ENCODE assay signal across 25 cellular contexts in the genomic region with DNA sequence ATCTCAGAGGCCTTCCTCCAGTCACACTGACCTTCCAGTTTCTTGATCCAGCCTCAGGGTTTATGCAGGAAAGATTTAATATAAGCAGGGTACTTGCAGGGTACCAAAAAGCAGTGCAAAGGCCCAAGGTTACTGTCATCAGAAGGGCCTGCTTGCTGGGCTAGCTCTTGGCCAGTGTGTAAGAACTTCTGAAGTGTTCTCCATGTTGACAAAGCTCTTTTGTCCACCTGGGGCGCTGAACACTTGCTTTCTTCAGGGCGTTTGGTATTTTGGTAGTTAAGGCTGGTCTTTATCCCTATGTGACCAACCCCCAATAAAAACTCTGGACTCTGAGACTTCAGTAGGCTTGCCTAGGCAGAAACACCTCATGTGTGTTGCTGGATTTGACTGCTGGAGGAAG.
DNase-seq lines count a peak whose midpoint lies in the region; ATAC-seq, FAIRE-seq and TF ChIP-seq lines count a peak whose summit lies in the region.
"Had no signal": no experiment of that assay in that cellular context is flagged by ENCODE, and none has a peak within 500 bp of the region (broad histone marks: within the 10 kb centered on the region; RNA-seq: fewer than 3 reads in every experiment).

No MANE protein-coding gene starts in this region.

- H3K79me2 ChIP-seq in GM23338 (replicated peaks; ENCODE audit: insufficient read depth) (no peaks in the 10 kb centered on the region), K562 (ENCODE audit: control insufficient read depth, insufficient read depth, low read length) (no peaks in the 10 kb centered on the region), PC-9 (ENCODE audit: low read depth) (no peaks in the 10 kb centered on the region)

- 0% methylated on average over 1 of the region's 2 CpGs for WGBS in K562 (ENCODE audit: insufficient coverage, low coverage, missing lambda C conversion rate)

- no peak overlapping the region for H2AFZ ChIP-seq in GM23338
- H2AFZ ChIP-seq in K562 (ENCODE audit: low read depth, low read length), result no peak overlapping the region
- H2AFZ ChIP-seq in PC-9, result no peak overlapping the region
- H2AFZ ChIP-seq: GM23248 had no signal

- H3K4me1 Mint-ChIP-seq in GM23338 (no peaks in the 10 kb centered on the region; the same call in 2 of the 3 replicates), natural killer cell (no peaks in the 10 kb centered on the region)
- H3K4me1 Mint-ChIP-seq: CD14-positive monocyte; CD4-positive, alpha-beta memory T cell had no signal

- no peak for TF ChIP-seq EP300 in K562 (IDR thresholded peaks at IDR 0.05; ENCODE audit: low read length)

- POLR2A ChIA-PET in K562 (lab: Yijun Ruan, JAX) (interaction anchor here (0.7 kb wide), 1 partner anchor 338 kb away, joined by 3 read pairs; no protein-coding TSS in a partner anchor), PC-9 (lab: Charles Lee; ENCODE audit: unreplicated experiment) (no interaction called here)

- H3K36me3 ChIP-seq in GM23338 (ENCODE audit: insufficient read depth) (no peaks in the 10 kb centered on the region), K562 (ENCODE audit: control insufficient read depth, insufficient read depth, low read length) (no peaks in the 10 kb centered on the region), lower lobe of right lung (no peaks in the 10 kb centered on the region), PC-9 (ENCODE audit: low read depth) (no peaks in the 10 kb centered on the region)
- H3K36me3 ChIP-seq: BLaER1 had no signal

- ATAC-seq in GM23338 (no peak), K562 (peak; percentile 53; the same call in 1 of the 3 replicates), lower lobe of right lung (peak; percentile 11 to 40), natural killer cell (no peak)
- ATAC-seq: GM12878 had no signal

- no peak overlapping the region for H3K4me2 ChIP-seq in GM23338
- no peak overlapping the region for H3K4me2 ChIP-seq in K562 (ENCODE audit: insufficient read depth, low read length)
- no peak overlapping the region for H3K4me2 ChIP-seq in PC-9
- H3K4me2 ChIP-seq: BLaER1 had no signal

- H4K20me1 ChIP-seq in GM23338 (replicated peaks; ENCODE audit: insufficient read depth), result no peaks in the 10 kb centered on the region
- H4K20me1 ChIP-seq in K562 (replicated peaks; ENCODE audit: control insufficient read depth, insufficient read depth, low read length), result no peaks in the 10 kb centered on the region
- H4K20me1 ChIP-seq in PC-9 (ENCODE audit: insufficient read depth), result no peaks in the 10 kb centered on the region
- H4K20me1 ChIP-seq: BLaER1 had no signal

- H3K9me3 Mint-ChIP-seq in GM23338, result no peaks in the 10 kb centered on the region
- H3K9me3 Mint-ChIP-seq in natural killer cell, result no peaks in the 10 kb centered on the region
- H3K9me3 Mint-ChIP-seq: HFFc6, IgD-negative memory B cell had no signal

- CTCF ChIA-PET in K562 (lab: Yijun Ruan, JAX; ENCODE audit: low intra/inter-chr PET ratio) (no interaction called here), PC-9 (lab: Charles Lee) (no interaction called here)

- DNase-seq in GM23338 (ENCODE audit: low spot score) (no peak), K562 (ENCODE audit: extremely low read depth in 1 of 4, low spot score in 3 of 4) (peak in 1 of 4 experiments; percentile 5), lower lobe of right lung (no peak), PC-9 (no peak), GM19240 (ENCODE audit: insufficient read length, low spot score) (no peak), NCI-H128 (lab: John Stamatoyannopoulos, UW; ENCODE audit: unreplicated experiment) (no peak), natural killer cell (no peak)
- DNase-seq: AML-193; Calu3; CD4-positive, alpha-beta memory T cell; DMS53; DND-41; EL; GM23248; HCEC 1CT; HFFc6; KG1 had no signal

- FAIRE-seq in K562 (lab: Jason Lieb, UNC), result no peak
- FAIRE-seq: A204.1, GM19239, H54, HTR-8/SVneo had no signal

- H3K9me3 ChIP-seq in K562 (replicated peaks; ENCODE audit: control insufficient read depth, insufficient read depth, low read depth, low read length) (no peaks in the 10 kb centered on the region), lower lobe of right lung (no peaks in the 10 kb centered on the region), PC-9 (ENCODE audit: insufficient read depth, low read depth) (no peaks in the 10 kb centered on the region)
- H3K9me3 ChIP-seq: BLaER1 had no signal

- H3K4me3 Mint-ChIP-seq in GM23338 (no peak overlapping the region), natural killer cell (no peak overlapping the region)
- H3K4me3 Mint-ChIP-seq: CD14-positive monocyte; CD4-positive, alpha-beta memory T cell; HFFc6; IgD-negative memory B cell had no signal

- no peak overlapping the region for H3K4me3 ChIP-seq in GM23338
- no peak overlapping the region for H3K4me3 ChIP-seq in K562
- no peak overlapping the region for H3K4me3 ChIP-seq in lower lobe of right lung
- H3K4me3 ChIP-seq in PC-9, result no peak overlapping the region
- H3K4me3 ChIP-seq: BLaER1, GM12878, GM23248 had no signal

- in situ Hi-C loops in K562 (cut with MboI), result no loop called here

- H3K27me3 ChIP-seq in GM23338 (ENCODE audit: insufficient read depth) (no peaks in the 10 kb centered on the region), K562 (ENCODE audit: control insufficient read depth in 2 of 2, insufficient read depth in 2 of 2, low read length in 2 of 2) (no peaks in the 10 kb centered on the region; a peak in 1 of 5 replicates), lower lobe of right lung (ENCODE audit: low read depth) (no peaks in the 10 kb centered on the region), PC-9 (ENCODE audit: insufficient read depth, low read depth) (no peaks in the 10 kb centered on the region)
- H3K27me3 ChIP-seq: BLaER1 had no signal

- H3F3A ChIP-seq in GM23338 (replicated peaks; ENCODE audit: low read depth) (no peaks in the 10 kb centered on the region), PC-9 (ENCODE audit: insufficient read depth, low read depth) (no peaks in the 10 kb centered on the region)

- no peak for TF ChIP-seq RAD21 in K562 (CRISPR knock-in tag; conservative IDR thresholded peaks at IDR 0.05 in 1 of 2, IDR thresholded peaks at IDR 0.05 in 1 of 2)

- no peaks in the 10 kb centered on the region for H3K4me1 ChIP-seq in GM23338 (ENCODE audit: insufficient read depth)
- H3K4me1 ChIP-seq in K562 (replicated peaks in 1 of 2; ENCODE audit: control insufficient read depth in 2 of 2, insufficient read depth in 2 of 2, low read length in 2 of 2), result no peaks in the 10 kb centered on the region
- no peaks in the 10 kb centered on the region for H3K4me1 ChIP-seq in lower lobe of right lung
- H3K4me1 ChIP-seq in PC-9 (replicated peaks; ENCODE audit: insufficient read depth), result no peaks in the 10 kb centered on the region
- H3K4me1 ChIP-seq: BLaER1 had no signal

- intact Hi-C loops in K562 (cut with micrococcal nuclease) (no loop called here), lower lobe of right lung (cut with DNase I) (no loop called here), PC-9 (cut with micrococcal nuclease; ENCODE audit: unreplicated experiment) (no loop called here), natural killer cell (cut with micrococcal nuclease) (no loop called here)

- no peak overlapping the region for H3K9ac ChIP-seq in K562 (ENCODE audit: insufficient read depth in 1 of 2, low read depth in 2 of 2, low read length in 2 of 2)
- H3K9ac ChIP-seq: BLaER1, GM23248 had no signal

- H3K9me2 ChIP-seq in GM23338 (ENCODE audit: insufficient read depth) (no peaks in the 10 kb centered on the region), PC-9 (ENCODE audit: insufficient read depth) (no peaks in the 10 kb centered on the region)

- H3K36me3 Mint-ChIP-seq in GM23338 (ENCODE audit: low read depth), result no peaks in the 10 kb centered on the region
- no peaks in the 10 kb centered on the region for H3K36me3 Mint-ChIP-seq in natural killer cell
- H3K36me3 Mint-ChIP-seq: CD14-positive monocyte had no signal

- no peak for TF ChIP-seq POLR2A in K562 (conservative IDR thresholded peaks at IDR 0.05)

- no peak overlapping the region for H3K27ac Mint-ChIP-seq in GM23338
- no peak overlapping the region for H3K27ac Mint-ChIP-seq in natural killer cell
- H3K27ac Mint-ChIP-seq: CD14-positive monocyte, HFFc6 had no signal

- H3K27me3 Mint-ChIP-seq in GM23338 (ENCODE audit: insufficient read depth, low read depth, poor library complexity) (peaks cover 1% of the 10 kb centered on the region), natural killer cell (ENCODE audit: low read depth in 2 of 2) (peaks cover 0 to 3% of the 10 kb centered on the region in 2 donors)
- H3K27me3 Mint-ChIP-seq: CD4-positive, alpha-beta memory T cell; IgD-negative memory B cell had no signal

- TF ChIP-seq CTCF in GM23338 (conservative IDR thresholded peaks at IDR 0.05; ENCODE audit: low read depth in 2 of 2) (peak; percentile 13 to 31; a peak in 2 of 4 replicates), K562 (IDR thresholded peaks at IDR 0.05 in 2 of 3, conservative IDR thresholded peaks at IDR 0.05 in 1 of 3; ENCODE audit: insufficient read depth in 2 of 3, low read depth in 1 of 3, low read length in 3 of 3) (0 out of 6 replicates have a peak, but pooled peaks of 1 of the 3 experiments have one; percentile 9), lower lobe of right lung (IDR thresholded peaks at IDR 0.05) (no peak), PC-9 (conservative IDR thresholded peaks at IDR 0.05) (no peak), natural killer cell (IDR thresholded peaks at IDR 0.05) (no peak)

- H3K27ac ChIP-seq in GM23338 (ENCODE audit: low read depth) (no peak overlapping the region), K562 (ENCODE audit: extremely low read depth, low read depth, low read length) (no peak overlapping the region), lower lobe of right lung (no peak overlapping the region), PC-9 (no peak overlapping the region)
- H3K27ac ChIP-seq: BLaER1, GM23248 had no signal

- BruUV-seq in K562 (replicated peaks; lab: Mats Ljungman, UMichigan) (no TSS peak), PC-9 (replicated peaks; lab: Mats Ljungman, UMichigan) (no TSS peak)

- no peaks in the 10 kb centered on the region for H3K9me1 ChIP-seq in K562 (ENCODE audit: control insufficient read depth, insufficient read depth, low read length)

TF ChIP-seq in K562, 482 proteins besides CTCF, POLR2A, EP300 and RAD21 (continues in another document):
- TF ChIP-seq, protein P1, sequence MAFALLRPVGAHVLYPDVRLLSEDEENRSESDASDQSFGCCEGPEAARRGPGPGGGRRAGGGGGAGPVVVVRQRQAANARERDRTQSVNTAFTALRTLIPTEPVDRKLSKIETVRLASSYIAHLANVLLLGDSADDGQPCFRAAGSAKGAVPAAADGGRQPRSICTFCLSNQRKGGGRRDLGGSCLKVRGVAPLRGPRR (CRISPR knock-in tag; IDR thresholded peaks at IDR 0.05), result no peak
- no peak for TF ChIP-seq HDAC6 (IDR thresholded peaks at IDR 0.05; ENCODE audit: low read depth, low read length)
- TF ChIP-seq KDM5B (IDR thresholded peaks at IDR 0.05; ENCODE audit: insufficient replicate concordance, low read depth, low read length), result no peak
- TF ChIP-seq ZNF561 (CRISPR knock-in tag; conservative IDR thresholded peaks at IDR 0.05), result no peak

Comparison
In these comparisons a context has a peak if more than half of its experiments do, and no peak if none do; other contexts are left out.
1. ATAC-seq: peak in K562 (single experiment) and lower lobe of right lung (2 of 2); none in GM23338 (single experiment) and natural killer cell (0 of 3).
2. CTCF ChIP-seq: peak in GM23338 (2 of 2); none in lower lobe of right lung (single experiment), PC-9 (single experiment) and natural killer cell (single experiment).